ENCODE assay signal across 1 cellular context in genomic region chr11:119115484-119116234, GRCh38.
TF ChIP-seq lines count a peak whose summit lies in the region.

No MANE protein-coding gene starts in this region.

TF ChIP-seq in GM23338, 12 proteins besides CTCF, POLR2A, EP300 and RAD21 (continued from another document):
- TF ChIP-seq ZNF462 (CRISPR knock-in tag; IDR thresholded peaks at IDR 0.05) (no peak), ZNF114 (CRISPR knock-in tag; IDR thresholded peaks at IDR 0.05) (no peak), STAT1 (IDR thresholded peaks at IDR 0.05; ENCODE audit: unreplicated experiment) (no peak), EZH2 (IDR thresholded peaks at IDR 0.05; ENCODE audit: low read depth, unreplicated experiment) (no peak), REST (IDR thresholded peaks at IDR 0.05; ENCODE audit: unreplicated experiment) (no peak), CREB1 (CRISPR knock-in tag; IDR thresholded peaks at IDR 0.05; ENCODE audit: low read depth) (no peak)
